21 cellular contexts compared by ENCODE assay signal in the genomic region with DNA sequence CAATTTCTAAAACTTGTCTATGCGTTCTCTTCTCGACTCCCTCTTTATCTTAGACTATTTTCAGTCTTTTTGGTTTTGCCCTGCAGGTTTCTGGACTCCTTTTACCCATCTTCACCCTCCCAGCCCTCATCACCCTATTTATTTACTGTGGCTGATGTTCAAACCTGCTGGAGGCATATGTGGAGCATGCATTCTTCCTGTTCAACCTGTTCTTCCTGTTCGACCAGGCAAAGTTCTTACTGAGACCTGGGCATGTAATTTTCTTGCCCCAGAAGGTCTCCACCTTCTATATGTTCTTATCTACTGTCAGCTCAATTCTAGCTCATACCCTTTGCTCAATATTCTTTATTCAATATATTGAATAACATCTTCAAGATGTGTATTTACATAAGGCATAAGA.
DNase-seq lines count a peak whose midpoint lies in the region; ATAC-seq and TF ChIP-seq lines count a peak whose summit lies in the region.
"Had no signal": no experiment of that assay in that cellular context is flagged by ENCODE, and none has a peak within 500 bp of the region (broad histone marks: within the 10 kb centered on the region; RNA-seq: fewer than 3 reads in every experiment).

No MANE protein-coding gene starts in this region.

- H3K4me1 Mint-ChIP-seq in MCF 10A (ENCODE audit: insufficient read depth, unreplicated experiment): no peaks in the 10 kb centered on the region
- H3K4me1 Mint-ChIP-seq: activated naive CD4-positive, alpha-beta T cell treated with anti-CD3 and anti-CD28 coated beads, Interleukin-2, amount 10 ng/mL, durations not matched to agents 7 days and 5 days; CD14-positive monocyte; nephron; stimulated activated effector memory CD8-positive, alpha-beta T cell treated with anti-CD3 and anti-CD28 coated beads, Interleukin-12 subunit alpha, Interleukin-12 subunit beta, amount 100 ng/mL, for 72 hours had no signal

- no peak overlapping the region for H3K27ac ChIP-seq in mammary epithelial cell (ENCODE audit: insufficient read depth, low read depth, low read length)
- no peak overlapping the region for H3K27ac ChIP-seq in mesendoderm (ENCODE audit: low read depth, low read length)
- H3K27ac ChIP-seq: gastrocnemius medialis, lower lobe of right lung, psoas muscle, tibial artery had no signal

- H3K9me3 ChIP-seq in mammary epithelial cell (replicated peaks; ENCODE audit: insufficient read depth, low read length): no peaks in the 10 kb centered on the region
- H3K9me3 ChIP-seq: gastrocnemius medialis, lower lobe of right lung, psoas muscle, tibial artery had no signal

- BruUV-seq in MCF 10A (replicated peaks; lab: Mats Ljungman, UMichigan) (no TSS peak), mammary epithelial cell (replicated peaks; lab: Mats Ljungman, UMichigan) (no TSS peak)

- H3K36me3 ChIP-seq in mammary epithelial cell (ENCODE audit: insufficient read depth, low read length) (no peaks in the 10 kb centered on the region), mesendoderm (ENCODE audit: control insufficient read depth, insufficient read depth, low read length) (no peaks in the 10 kb centered on the region)
- H3K36me3 ChIP-seq: gastrocnemius medialis, lower lobe of right lung, tibial artery had no signal

- POLR2A ChIA-PET in MCF 10A (lab: Yijun Ruan, JAX): interaction anchor here (1.0 kb wide), 1 partner anchor 307 kb away, joined by 3 read pairs; no protein-coding TSS in a partner anchor

- intact Hi-C loops in MCF 10A (cut with micrococcal nuclease) (no loop called here), mammary epithelial cell (cut with micrococcal nuclease) (no loop called here)

- no peaks in the 10 kb centered on the region for H3K27me3 ChIP-seq in mammary epithelial cell (ENCODE audit: insufficient read depth, low read length)
- no peaks in the 10 kb centered on the region for H3K27me3 ChIP-seq in mesendoderm (ENCODE audit: insufficient read depth, low read length, poor library complexity)
- H3K27me3 ChIP-seq: gastrocnemius medialis, tibial artery had no signal

- H3K4me3 ChIP-seq in mammary epithelial cell (replicated peaks in 1 of 3; ENCODE audit: insufficient read depth in 1 of 3, low read depth in 2 of 3, low read length in 3 of 3) (no peak overlapping the region), mesendoderm (ENCODE audit: low read length) (no peak overlapping the region)
- H3K4me3 ChIP-seq: gastrocnemius medialis, lower lobe of right lung, psoas muscle, tibial artery had no signal

- no peaks in the 10 kb centered on the region for H3K79me2 ChIP-seq in mammary epithelial cell (ENCODE audit: insufficient read depth, low read length)
- H3K79me2 ChIP-seq in mesendoderm (ENCODE audit: control insufficient read depth, insufficient read depth, low read length): no peaks in the 10 kb centered on the region

- H3K27ac Mint-ChIP-seq in MCF 10A (ENCODE audit: low read depth, unreplicated experiment): no peak overlapping the region
- H3K27ac Mint-ChIP-seq: activated naive CD4-positive, alpha-beta T cell treated with anti-CD3 and anti-CD28 coated beads, Interleukin-2, amount 10 ng/mL, durations not matched to agents 7 days and 5 days; CD14-positive monocyte; nephron; stimulated activated effector memory CD8-positive, alpha-beta T cell treated with anti-CD3 and anti-CD28 coated beads, Interleukin-12 subunit alpha, Interleukin-12 subunit beta, amount 100 ng/mL, for 72 hours had no signal

- H3K23ac ChIP-seq in mesendoderm (ENCODE audit: low read length): no peak overlapping the region

- H2BK120ac ChIP-seq in mesendoderm (ENCODE audit: low read depth, low read length): no peak overlapping the region

- no peaks in the 10 kb centered on the region for H3K79me1 ChIP-seq in mesendoderm (ENCODE audit: low read length)

- H2AK5ac ChIP-seq in mesendoderm (ENCODE audit: low read length): no peak overlapping the region

- no peak overlapping the region for H4K5ac ChIP-seq in mesendoderm (ENCODE audit: low read length)

- no peak overlapping the region for H3K4ac ChIP-seq in mesendoderm (ENCODE audit: low read depth, low read length)

- H4K8ac ChIP-seq in mesendoderm (ENCODE audit: low read depth, low read length): no peak overlapping the region

- no peak overlapping the region for H3K56ac ChIP-seq in mesendoderm (ENCODE audit: low read length)

- no peak overlapping the region for H2BK5ac ChIP-seq in mesendoderm (ENCODE audit: low read length)

- no peaks in the 10 kb centered on the region for H3K36me3 Mint-ChIP-seq in MCF 10A (ENCODE audit: insufficient read depth, unreplicated experiment)
- H3K36me3 Mint-ChIP-seq: activated naive CD4-positive, alpha-beta T cell treated with anti-CD3 and anti-CD28 coated beads, Interleukin-2, amount 10 ng/mL, durations not matched to agents 7 days and 5 days; CD14-positive monocyte; stimulated activated effector memory CD8-positive, alpha-beta T cell treated with anti-CD3 and anti-CD28 coated beads, Interleukin-12 subunit alpha, Interleukin-12 subunit beta, amount 100 ng/mL, for 72 hours had no signal

- no peak overlapping the region for H3K18ac ChIP-seq in mesendoderm (ENCODE audit: low read length)

- CTCF ChIA-PET in MCF 10A (lab: Yijun Ruan, JAX): no interaction called here
- CTCF ChIA-PET in mammary epithelial cell (lab: Charles Lee; ENCODE audit: low non-redundant PET): no interaction called here

- no peak overlapping the region for H2BK15ac ChIP-seq in mesendoderm (replicated peaks; ENCODE audit: low read depth)

- H3K4me2 ChIP-seq in mammary epithelial cell (ENCODE audit: insufficient read depth, low read depth, low read length) (peak overlapping the region; percentile 56), mesendoderm (ENCODE audit: low read length) (no peak overlapping the region)

- DNase-seq in T47D (ENCODE audit: low read depth in 1 of 2, low spot score in 1 of 2) (peak; percentile 35 to 95), MCF 10A (ENCODE audit: unreplicated experiment) (no peak), mammary epithelial cell (peak; percentile 77), mesendoderm (peak; percentile 13), EL (no peak)
- DNase-seq: activated naive CD4-positive, alpha-beta T cell treated with anti-CD3 and anti-CD28 coated beads, Interleukin-2, amount 10 ng/mL, durations not matched to agents 7 days and 5 days; cortex of kidney; DMS79 treated with DMSO at 0.1 percent for 48 hours; gastrocnemius medialis; lower lobe of right lung; NCI-H146; NCI-H69; psoas muscle; tibial artery had no signal

- no peaks in the 10 kb centered on the region for H3K27me3 Mint-ChIP-seq in MCF 10A (ENCODE audit: insufficient read depth, unreplicated experiment)
- H3K27me3 Mint-ChIP-seq: activated naive CD4-positive, alpha-beta T cell treated with anti-CD3 and anti-CD28 coated beads, Interleukin-2, amount 10 ng/mL, durations not matched to agents 7 days and 5 days had no signal

- peak overlapping the region; percentile 27 for H2AFZ ChIP-seq in mammary epithelial cell (ENCODE audit: low read depth, low read length)

- in situ Hi-C loops in T47D (cut with HindIII; ENCODE audit: low pct_unique_long_range_greater_than_20kb, low sequenced_read_pairs): no loop called here
- in situ Hi-C loops in mammary epithelial cell (cut with MboI; ENCODE audit: low sequenced_read_pairs in 2 of 2): no loop called here

- dilution Hi-C loops in mammary epithelial cell (cut with HindIII; ENCODE audit: low sequenced_read_pairs): no loop called here

- ATAC-seq in HG02970 (IDR thresholded peaks at IDR 0.05; ENCODE audit: low FRiP score, unreplicated experiment) (no peak), HG03565 (IDR thresholded peaks at IDR 0.05; ENCODE audit: unreplicated experiment) (no peak), HG03469 (IDR thresholded peaks at IDR 0.05; ENCODE audit: unreplicated experiment) (no peak)
- ATAC-seq: gastrocnemius medialis; Panc1; psoas muscle; stimulated activated effector memory CD8-positive, alpha-beta T cell treated with anti-CD3 and anti-CD28 coated beads, Interleukin-12 subunit alpha, Interleukin-12 subunit beta, amount 100 ng/mL, for 72 hours had no signal

- 78% methylated on average over 3 of the region's 3 CpGs for WGBS in mammary epithelial cell (ENCODE audit: low coverage, missing lambda C conversion rate)
- no CpG with 5 or more reads among the region's 3 CpGs for WGBS in mesendoderm (ENCODE audit: extremely low coverage, insufficient coverage, low lambda C conversion rate)

- H3K4me1 ChIP-seq in mammary epithelial cell (ENCODE audit: insufficient read depth, low read length) (peaks cover 13% of the 10 kb centered on the region), mesendoderm (ENCODE audit: control insufficient read depth, low read depth, low read length) (no peaks in the 10 kb centered on the region)
- H3K4me1 ChIP-seq: gastrocnemius medialis, lower lobe of right lung, psoas muscle, tibial artery had no signal

- H3K4me3 Mint-ChIP-seq in MCF 10A (ENCODE audit: unreplicated experiment): no peak overlapping the region
- H3K4me3 Mint-ChIP-seq: activated naive CD4-positive, alpha-beta T cell treated with anti-CD3 and anti-CD28 coated beads, Interleukin-2, amount 10 ng/mL, durations not matched to agents 7 days and 5 days; CD14-positive monocyte; nephron; stimulated activated effector memory CD8-positive, alpha-beta T cell treated with anti-CD3 and anti-CD28 coated beads, Interleukin-12 subunit alpha, Interleukin-12 subunit beta, amount 100 ng/mL, for 72 hours had no signal

- no peak overlapping the region for H3K9ac ChIP-seq in mammary epithelial cell (ENCODE audit: insufficient read depth, low read length)
- H3K9ac ChIP-seq in mesendoderm (ENCODE audit: low read length): no peak overlapping the region

- no peaks in the 10 kb centered on the region for H4K20me1 ChIP-seq in mammary epithelial cell (ENCODE audit: insufficient read depth, low read length)

- no peak for TF ChIP-seq CTCF in MCF 10A (IDR thresholded peaks at IDR 0.05; ENCODE audit: unreplicated experiment)
- TF ChIP-seq CTCF in mammary epithelial cell (conservative IDR thresholded peaks at IDR 0.05 in 1 of 2, IDR thresholded peaks at IDR 0.05 in 1 of 2; ENCODE audit: extremely low read depth in 1 of 2, insufficient read depth in 1 of 2, low read depth in 1 of 2, low read length in 2 of 2): no peak

- no peaks in the 10 kb centered on the region for H3K9me3 Mint-ChIP-seq in MCF 10A (ENCODE audit: unreplicated experiment)
- H3K9me3 Mint-ChIP-seq: activated naive CD4-positive, alpha-beta T cell treated with anti-CD3 and anti-CD28 coated beads, Interleukin-2, amount 10 ng/mL, durations not matched to agents 7 days and 5 days; nephron; stimulated activated effector memory CD8-positive, alpha-beta T cell treated with anti-CD3 and anti-CD28 coated beads, Interleukin-12 subunit alpha, Interleukin-12 subunit beta, amount 100 ng/mL, for 72 hours had no signal

Comparison
In these comparisons a context has a peak if more than half of its experiments do, and no peak if none do; other contexts are left out.
1. DNase-seq: peak in T47D (2 of 2), mammary epithelial cell (single experiment) and mesendoderm (single experiment); none in MCF 10A (single experiment) and EL (single experiment).